Comparison of ENCODE assay signal across 1 cellular context in the genomic region with DNA sequence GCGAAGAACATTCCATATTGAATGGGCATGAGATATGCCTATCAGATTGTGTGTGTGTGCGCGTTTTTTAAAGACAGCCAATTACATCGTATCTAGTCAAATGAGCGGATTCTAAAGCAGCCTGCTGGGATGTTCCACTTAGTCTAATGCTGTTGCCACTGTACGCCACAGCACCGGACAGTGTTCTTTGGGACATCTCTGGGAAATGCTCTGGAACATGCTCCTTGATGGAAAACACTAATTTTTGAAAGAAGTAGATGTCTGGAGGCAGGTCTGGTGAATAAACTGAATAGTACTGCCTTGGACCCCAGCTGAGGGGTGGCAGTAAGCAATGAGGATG.
TF ChIP-seq lines count a peak whose summit lies in the region.

No MANE protein-coding gene starts in this region.

TF ChIP-seq in IMR-90, 13 proteins besides CTCF, POLR2A, EP300 and RAD21:
- TF ChIP-seq NFE2L2 (IDR thresholded peaks at IDR 0.05; ENCODE audit: low read depth, low read length), result no peak
- no peak for TF ChIP-seq MAZ (IDR thresholded peaks at IDR 0.05; ENCODE audit: borderline replicate concordance, low read depth, low read length)
- TF ChIP-seq MAFK (IDR thresholded peaks at IDR 0.05; ENCODE audit: low read depth, low read length), result no peak
- no peak for TF ChIP-seq RFX5 (IDR thresholded peaks at IDR 0.05; ENCODE audit: low read depth, low read length)
- TF ChIP-seq, protein P1, sequence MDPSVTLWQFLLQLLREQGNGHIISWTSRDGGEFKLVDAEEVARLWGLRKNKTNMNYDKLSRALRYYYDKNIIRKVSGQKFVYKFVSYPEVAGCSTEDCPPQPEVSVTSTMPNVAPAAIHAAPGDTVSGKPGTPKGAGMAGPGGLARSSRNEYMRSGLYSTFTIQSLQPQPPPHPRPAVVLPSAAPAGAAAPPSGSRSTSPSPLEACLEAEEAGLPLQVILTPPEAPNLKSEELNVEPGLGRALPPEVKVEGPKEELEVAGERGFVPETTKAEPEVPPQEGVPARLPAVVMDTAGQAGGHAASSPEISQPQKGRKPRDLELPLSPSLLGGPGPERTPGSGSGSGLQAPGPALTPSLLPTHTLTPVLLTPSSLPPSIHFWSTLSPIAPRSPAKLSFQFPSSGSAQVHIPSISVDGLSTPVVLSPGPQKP (IDR thresholded peaks at IDR 0.05; ENCODE audit: borderline replicate concordance, low read depth, low read length), result no peak
- no peak for TF ChIP-seq MXI1 (IDR thresholded peaks at IDR 0.05; ENCODE audit: borderline replicate concordance, low read depth, low read length)
- TF ChIP-seq FOS (IDR thresholded peaks at IDR 0.05; ENCODE audit: low read depth, low read length), result no peak
- TF ChIP-seq BHLHE40 (IDR thresholded peaks at IDR 0.05; ENCODE audit: low read depth, low read length), result no peak
- TF ChIP-seq CHD1 (IDR thresholded peaks at IDR 0.05; ENCODE audit: low read depth, low read length), result no peak
- TF ChIP-seq RCOR1 (IDR thresholded peaks at IDR 0.05; ENCODE audit: insufficient replicate concordance, low read length), result no peak
- no peak for TF ChIP-seq CEBPB (IDR thresholded peaks at IDR 0.05; ENCODE audit: low read depth, low read length)
- TF ChIP-seq, protein P2, sequence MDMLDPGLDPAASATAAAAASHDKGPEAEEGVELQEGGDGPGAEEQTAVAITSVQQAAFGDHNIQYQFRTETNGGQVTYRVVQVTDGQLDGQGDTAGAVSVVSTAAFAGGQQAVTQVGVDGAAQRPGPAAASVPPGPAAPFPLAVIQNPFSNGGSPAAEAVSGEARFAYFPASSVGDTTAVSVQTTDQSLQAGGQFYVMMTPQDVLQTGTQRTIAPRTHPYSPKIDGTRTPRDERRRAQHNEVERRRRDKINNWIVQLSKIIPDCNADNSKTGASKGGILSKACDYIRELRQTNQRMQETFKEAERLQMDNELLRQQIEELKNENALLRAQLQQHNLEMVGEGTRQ (IDR thresholded peaks at IDR 0.05; ENCODE audit: low read depth, low read length), result no peak
- no peak for TF ChIP-seq SMC3 (IDR thresholded peaks at IDR 0.05; ENCODE audit: low read depth, low read length)
TF ChIP-seq in IMR-90: peak in this region for 0.
